14 cellular contexts compared by ENCODE assay signal in genomic region chr19:4103073-4103418, GRCh38. TPM values are rescaled to one million over a fixed set of nuclear protein-coding genes. Genes with fewer than 3 reads are reported as not detected.
DNase-seq lines count a peak whose midpoint lies in the region; ATAC-seq and TF ChIP-seq lines count a peak whose summit lies in the region.
"Had no signal": no experiment of that assay in that cellular context is flagged by ENCODE, and none has a peak within 500 bp of the region (broad histone marks: within the 10 kb centered on the region; RNA-seq: fewer than 3 reads in every experiment).

No MANE protein-coding gene starts in this region.

- TF ChIP-seq CTCF in natural killer cell (IDR thresholded peaks at IDR 0.05) (no peak), gastrocnemius medialis (IDR thresholded peaks at IDR 0.05 in 4 of 5, conservative IDR thresholded peaks at IDR 0.05 in 1 of 5) (no peak)

- H3K27me3 Mint-ChIP-seq in natural killer cell (ENCODE audit: low read depth in 2 of 2) = no peaks in the 10 kb centered on the region
- no peaks in the 10 kb centered on the region for H3K27me3 Mint-ChIP-seq in natural killer cell treated with Interleukin-12 subunit alpha and Interleukin-12 subunit beta and Interleukin-15 and Interleukin-18, amount 100 ng/mL, for 72 hours

- H3K4me3 ChIP-seq in gastrocnemius medialis = no peak overlapping the region
- H3K4me3 ChIP-seq: thoracic aorta had no signal

- ATAC-seq in natural killer cell (no peak), gastrocnemius medialis (no peak), GM18907 (IDR thresholded peaks at IDR 0.05; ENCODE audit: unreplicated experiment) (no peak), GM21786 (IDR thresholded peaks at IDR 0.05; ENCODE audit: unreplicated experiment) (no peak)
- ATAC-seq in natural killer cell treated with Interleukin-12 subunit alpha and Interleukin-12 subunit beta and Interleukin-15 and Interleukin-18, amount 100 ng/mL, for 72 hours = no peak
- ATAC-seq: WTC11 had no signal

- DNase-seq in natural killer cell = no peak
- no peak for DNase-seq in natural killer cell treated with Interleukin-12 subunit alpha and Interleukin-12 subunit beta and Interleukin-15 and Interleukin-18, amount 100 ng/mL, for 72 hours (ENCODE audit: low spot score)
- peak; percentile 65 for DNase-seq in SW480 (ENCODE audit: low spot score)
- DNase-seq in epithelial cell of prostate (ENCODE audit: low read depth, low spot score) = no peak
- no peak for DNase-seq in gastrocnemius medialis
- no peak for DNase-seq in germinal center (ENCODE audit: low spot score)
- DNase-seq: AML-193 had no signal

- no peaks in the 10 kb centered on the region for H3K27me3 ChIP-seq in gastrocnemius medialis

- no peak for TF ChIP-seq POLR2A in gastrocnemius medialis (IDR thresholded peaks at IDR 0.05)

- H3K4me3 Mint-ChIP-seq in natural killer cell = no peak overlapping the region
- H3K4me3 Mint-ChIP-seq in natural killer cell treated with Interleukin-12 subunit alpha and Interleukin-12 subunit beta and Interleukin-15 and Interleukin-18, amount 100 ng/mL, for 72 hours = no peak overlapping the region
- H3K4me3 Mint-ChIP-seq: WTC11 had no signal

- H3K9me3 ChIP-seq in gastrocnemius medialis = no peaks in the 10 kb centered on the region
- H3K9me3 ChIP-seq: thoracic aorta had no signal

- peaks cover 4 to 8% of the 10 kb centered on the region in 2 donors for H3K4me1 ChIP-seq in gastrocnemius medialis
- H3K4me1 ChIP-seq: parathyroid adenoma had no signal

- H3K9me3 Mint-ChIP-seq in natural killer cell = no peaks in the 10 kb centered on the region
- no peaks in the 10 kb centered on the region for H3K9me3 Mint-ChIP-seq in natural killer cell treated with Interleukin-12 subunit alpha and Interleukin-12 subunit beta and Interleukin-15 and Interleukin-18, amount 100 ng/mL, for 72 hours
- H3K9me3 Mint-ChIP-seq: activated T-helper 2 cell treated with anti-CD3 and anti-CD28 coated beads, Interferon-gamma antibody, Interleukin-2, Interleukin-4, amounts not matched to agents 10 μg/mL and 5 μg/mL and 100 μg/mL, durations not matched to agents 14 hours and 24 hours and 36 hours; WTC11 had no signal

- peaks cover 29 to 41% of the 10 kb centered on the region in 2 donors for H3K4me1 Mint-ChIP-seq in natural killer cell
- H3K4me1 Mint-ChIP-seq in natural killer cell treated with Interleukin-12 subunit alpha and Interleukin-12 subunit beta and Interleukin-15 and Interleukin-18, amount 100 ng/mL, for 72 hours (ENCODE audit: low read depth in 2 of 2) = peaks cover 31 to 32% of the 10 kb centered on the region in 2 donors
- H3K4me1 Mint-ChIP-seq: WTC11 had no signal

- intact Hi-C loops in natural killer cell (cut with micrococcal nuclease) (no loop called here), gastrocnemius medialis (cut with DNase I; ENCODE audit: low total_unique reads) (no loop called here)

- peak overlapping the region; percentile 96 to 97 for H3K27ac Mint-ChIP-seq in natural killer cell
- H3K27ac Mint-ChIP-seq in natural killer cell treated with Interleukin-12 subunit alpha and Interleukin-12 subunit beta and Interleukin-15 and Interleukin-18, amount 100 ng/mL, for 72 hours = peak overlapping the region in 1 of 2 donors; percentile 77
- H3K27ac Mint-ChIP-seq: WTC11 had no signal

- H3K36me3 ChIP-seq in gastrocnemius medialis = peaks cover 0 to 62% of the 10 kb centered on the region in 2 donors

- H3K27ac ChIP-seq in epithelial cell of prostate = peak overlapping the region; percentile 35
- no peak overlapping the region for H3K27ac ChIP-seq in gastrocnemius medialis
- H3K27ac ChIP-seq: parathyroid adenoma, thoracic aorta had no signal

- H3K36me3 Mint-ChIP-seq in natural killer cell = no peaks in the 10 kb centered on the region
- H3K36me3 Mint-ChIP-seq in natural killer cell treated with Interleukin-12 subunit alpha and Interleukin-12 subunit beta and Interleukin-15 and Interleukin-18, amount 100 ng/mL, for 72 hours = no peaks in the 10 kb centered on the region

- in situ Hi-C loops in gastrocnemius medialis (cut with MboI; ENCODE audit: low sequenced_read_pairs in 4 of 4) = no loop called here

RNA-seq across cellular contexts. Expression of gene MAP2K2, which starts 20.9 kb away (rescaled TPM):
- total RNA-seq in natural killer cell = 100 to 1,000 TPM; 137 to 154 (median 152) TPM
- total RNA-seq in natural killer cell treated with Interleukin-12 subunit alpha and Interleukin-12 subunit beta and Interleukin-15 and Interleukin-18, amount 100 ng/mL, for 72 hours = 100 to 1,000 TPM; 170 to 206 TPM
- total RNA-seq in gastrocnemius medialis = 100 to 1,000 TPM; 101 to 207 (median 138) TPM

RNA-seq across cellular contexts. Expression of gene ZBTB7A, which starts 36.3 kb away (rescaled TPM):
- total RNA-seq in natural killer cell = 10 to 100 TPM; 81.6 to 97.7 (median 82.9) TPM
- total RNA-seq in natural killer cell treated with Interleukin-12 subunit alpha and Interleukin-12 subunit beta and Interleukin-15 and Interleukin-18, amount 100 ng/mL, for 72 hours = 10 to 100 TPM; 63.4 to 70.5 TPM
- total RNA-seq in gastrocnemius medialis = 100 to 1,000 TPM in 2 of 4 donors, 10 to 100 TPM in 2; 50.0 to 104 (median 91.9) TPM

RNA-seq across cellular contexts. Expression of gene CREB3L3, which starts 50.4 kb away (rescaled TPM):
- total RNA-seq in natural killer cell (under 1 TPM in 2 of 3 donors, not detected in 1; 0.43 to 0.70 TPM), gastrocnemius medialis (1 to 10 TPM in 1 of 4 donors, under 1 TPM in 1, not detected in 2; 0.10 to 1.0 TPM)
- not detected for total RNA-seq in natural killer cell treated with Interleukin-12 subunit alpha and Interleukin-12 subunit beta and Interleukin-15 and Interleukin-18, amount 100 ng/mL, for 72 hours
- total RNA-seq: glomerular endothelial cell, thoracic aorta, WTC11 had no signal
